In the genomic region with DNA sequence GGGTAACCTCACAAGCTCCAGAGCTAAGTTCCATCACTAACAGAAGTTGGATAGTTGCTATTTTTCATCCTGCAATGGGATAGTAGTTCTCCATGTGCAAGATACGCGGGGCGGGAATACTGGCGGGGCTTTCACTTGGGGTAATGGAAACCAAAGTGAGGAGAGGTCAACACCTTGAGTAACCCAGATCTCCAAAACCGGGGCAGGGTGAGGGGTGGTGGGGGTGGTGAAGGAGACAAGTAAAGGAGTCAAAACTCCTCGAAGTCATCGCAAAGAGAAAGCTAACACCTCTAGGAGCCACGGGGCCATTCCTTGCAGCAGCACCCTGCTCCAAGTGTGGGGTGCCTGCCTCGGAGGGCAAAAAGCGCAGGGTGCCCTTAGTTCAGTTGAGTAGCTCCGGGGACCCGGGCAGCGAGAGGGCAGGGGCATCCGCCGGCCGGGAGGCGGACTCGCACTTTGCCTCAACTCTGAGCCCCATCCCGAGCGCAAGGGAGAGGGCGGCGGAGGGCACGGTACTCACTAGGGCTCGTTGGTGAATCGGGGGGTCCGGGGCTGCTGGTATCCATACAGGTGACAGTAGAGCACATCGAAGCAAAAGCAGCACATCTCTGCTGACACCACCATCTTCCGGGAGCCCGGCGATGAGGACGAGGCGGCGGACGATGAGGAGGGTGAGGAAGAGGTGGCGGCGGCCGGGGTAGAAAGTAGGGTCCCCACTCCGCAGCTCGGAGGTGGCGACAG, we compare ENCODE assay signal across 1 cellular context.
TF ChIP-seq lines count a peak whose summit lies in the region.

No MANE protein-coding gene starts in this region.

TF ChIP-seq in GM23338, 12 proteins besides CTCF, POLR2A, EP300 and RAD21:
- TF ChIP-seq, protein P1, sequence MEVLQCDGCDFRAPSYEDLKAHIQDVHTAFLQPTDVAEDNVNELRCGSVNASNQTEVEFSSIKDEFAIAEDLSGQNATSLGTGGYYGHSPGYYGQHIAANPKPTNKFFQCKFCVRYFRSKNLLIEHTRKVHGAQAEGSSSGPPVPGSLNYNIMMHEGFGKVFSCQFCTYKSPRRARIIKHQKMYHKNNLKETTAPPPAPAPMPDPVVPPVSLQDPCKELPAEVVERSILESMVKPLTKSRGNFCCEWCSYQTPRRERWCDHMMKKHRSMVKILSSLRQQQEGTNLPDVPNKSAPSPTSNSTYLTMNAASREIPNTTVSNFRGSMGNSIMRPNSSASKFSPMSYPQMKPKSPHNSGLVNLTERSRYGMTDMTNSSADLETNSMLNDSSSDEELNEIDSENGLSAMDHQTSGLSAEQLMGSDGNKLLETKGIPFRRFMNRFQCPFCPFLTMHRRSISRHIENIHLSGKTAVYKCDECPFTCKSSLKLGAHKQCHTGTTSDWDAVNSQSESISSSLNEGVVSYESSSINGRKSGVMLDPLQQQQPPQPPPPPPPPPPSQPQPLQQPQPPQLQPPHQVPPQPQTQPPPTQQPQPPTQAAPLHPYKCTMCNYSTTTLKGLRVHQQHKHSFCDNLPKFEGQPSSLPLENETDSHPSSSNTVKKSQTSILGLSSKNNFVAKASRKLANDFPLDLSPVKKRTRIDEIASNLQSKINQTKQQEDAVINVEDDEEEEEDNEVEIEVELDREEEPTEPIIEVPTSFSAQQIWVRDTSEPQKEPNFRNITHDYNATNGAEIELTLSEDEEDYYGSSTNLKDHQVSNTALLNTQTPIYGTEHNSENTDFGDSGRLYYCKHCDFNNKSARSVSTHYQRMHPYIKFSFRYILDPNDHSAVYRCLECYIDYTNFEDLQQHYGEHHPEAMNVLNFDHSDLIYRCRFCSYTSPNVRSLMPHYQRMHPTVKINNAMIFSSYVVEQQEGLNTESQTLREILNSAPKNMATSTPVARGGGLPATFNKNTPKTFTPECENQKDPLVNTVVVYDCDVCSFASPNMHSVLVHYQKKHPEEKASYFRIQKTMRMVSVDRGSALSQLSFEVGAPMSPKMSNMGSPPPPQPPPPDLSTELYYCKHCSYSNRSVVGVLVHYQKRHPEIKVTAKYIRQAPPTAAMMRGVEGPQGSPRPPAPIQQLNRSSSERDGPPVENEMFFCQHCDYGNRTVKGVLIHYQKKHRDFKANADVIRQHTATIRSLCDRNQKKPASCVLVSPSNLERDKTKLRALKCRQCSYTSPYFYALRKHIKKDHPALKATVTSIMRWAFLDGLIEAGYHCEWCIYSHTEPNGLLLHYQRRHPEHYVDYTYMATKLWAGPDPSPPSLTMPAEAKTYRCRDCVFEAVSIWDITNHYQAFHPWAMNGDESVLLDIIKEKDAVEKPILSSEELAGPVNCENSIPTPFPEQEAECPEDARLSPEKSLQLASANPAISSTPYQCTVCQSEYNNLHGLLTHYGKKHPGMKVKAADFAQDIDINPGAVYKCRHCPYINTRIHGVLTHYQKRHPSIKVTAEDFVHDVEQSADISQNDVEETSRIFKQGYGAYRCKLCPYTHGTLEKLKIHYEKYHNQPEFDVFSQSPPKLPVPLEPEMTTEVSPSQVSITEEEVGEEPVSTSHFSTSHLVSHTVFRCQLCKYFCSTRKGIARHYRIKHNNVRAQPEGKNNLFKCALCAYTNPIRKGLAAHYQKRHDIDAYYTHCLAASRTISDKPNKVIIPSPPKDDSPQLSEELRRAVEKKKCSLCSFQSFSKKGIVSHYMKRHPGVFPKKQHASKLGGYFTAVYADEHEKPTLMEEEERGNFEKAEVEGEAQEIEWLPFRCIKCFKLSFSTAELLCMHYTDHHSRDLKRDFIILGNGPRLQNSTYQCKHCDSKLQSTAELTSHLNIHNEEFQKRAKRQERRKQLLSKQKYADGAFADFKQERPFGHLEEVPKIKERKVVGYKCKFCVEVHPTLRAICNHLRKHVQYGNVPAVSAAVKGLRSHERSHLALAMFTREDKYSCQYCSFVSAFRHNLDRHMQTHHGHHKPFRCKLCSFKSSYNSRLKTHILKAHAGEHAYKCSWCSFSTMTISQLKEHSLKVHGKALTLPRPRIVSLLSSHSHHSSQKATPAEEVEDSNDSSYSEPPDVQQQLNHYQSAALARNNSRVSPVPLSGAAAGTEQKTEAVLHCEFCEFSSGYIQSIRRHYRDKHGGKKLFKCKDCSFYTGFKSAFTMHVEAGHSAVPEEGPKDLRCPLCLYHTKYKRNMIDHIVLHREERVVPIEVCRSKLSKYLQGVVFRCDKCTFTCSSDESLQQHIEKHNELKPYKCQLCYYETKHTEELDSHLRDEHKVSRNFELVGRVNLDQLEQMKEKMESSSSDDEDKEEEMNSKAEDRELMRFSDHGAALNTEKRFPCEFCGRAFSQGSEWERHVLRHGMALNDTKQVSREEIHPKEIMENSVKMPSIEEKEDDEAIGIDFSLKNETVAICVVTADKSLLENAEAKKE (CRISPR knock-in tag; IDR thresholded peaks at IDR 0.05) = no peak
- no peak for TF ChIP-seq POLR2AphosphoS5 (IDR thresholded peaks at IDR 0.05; ENCODE audit: low read depth)
- TF ChIP-seq, protein P2, sequence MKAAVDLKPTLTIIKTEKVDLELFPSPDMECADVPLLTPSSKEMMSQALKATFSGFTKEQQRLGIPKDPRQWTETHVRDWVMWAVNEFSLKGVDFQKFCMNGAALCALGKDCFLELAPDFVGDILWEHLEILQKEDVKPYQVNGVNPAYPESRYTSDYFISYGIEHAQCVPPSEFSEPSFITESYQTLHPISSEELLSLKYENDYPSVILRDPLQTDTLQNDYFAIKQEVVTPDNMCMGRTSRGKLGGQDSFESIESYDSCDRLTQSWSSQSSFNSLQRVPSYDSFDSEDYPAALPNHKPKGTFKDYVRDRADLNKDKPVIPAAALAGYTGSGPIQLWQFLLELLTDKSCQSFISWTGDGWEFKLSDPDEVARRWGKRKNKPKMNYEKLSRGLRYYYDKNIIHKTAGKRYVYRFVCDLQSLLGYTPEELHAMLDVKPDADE (IDR thresholded peaks at IDR 0.05) = no peak
- no peak for TF ChIP-seq STAT1 (IDR thresholded peaks at IDR 0.05; ENCODE audit: unreplicated experiment)
- no peak for TF ChIP-seq NANOG (IDR thresholded peaks at IDR 0.05; ENCODE audit: borderline replicate concordance)
- TF ChIP-seq EZH2phosphoT487 (IDR thresholded peaks at IDR 0.05; ENCODE audit: unreplicated experiment) = no peak
- no peak for TF ChIP-seq EZH2 (IDR thresholded peaks at IDR 0.05; ENCODE audit: low read depth, unreplicated experiment)
- TF ChIP-seq ZNF331 (CRISPR knock-in tag; IDR thresholded peaks at IDR 0.05; ENCODE audit: low read depth) = no peak
- no peak for TF ChIP-seq CREB1 (CRISPR knock-in tag; IDR thresholded peaks at IDR 0.05; ENCODE audit: low read depth)
- no peak for TF ChIP-seq JUNB (IDR thresholded peaks at IDR 0.05; ENCODE audit: unreplicated experiment)
- TF ChIP-seq, protein P3, sequence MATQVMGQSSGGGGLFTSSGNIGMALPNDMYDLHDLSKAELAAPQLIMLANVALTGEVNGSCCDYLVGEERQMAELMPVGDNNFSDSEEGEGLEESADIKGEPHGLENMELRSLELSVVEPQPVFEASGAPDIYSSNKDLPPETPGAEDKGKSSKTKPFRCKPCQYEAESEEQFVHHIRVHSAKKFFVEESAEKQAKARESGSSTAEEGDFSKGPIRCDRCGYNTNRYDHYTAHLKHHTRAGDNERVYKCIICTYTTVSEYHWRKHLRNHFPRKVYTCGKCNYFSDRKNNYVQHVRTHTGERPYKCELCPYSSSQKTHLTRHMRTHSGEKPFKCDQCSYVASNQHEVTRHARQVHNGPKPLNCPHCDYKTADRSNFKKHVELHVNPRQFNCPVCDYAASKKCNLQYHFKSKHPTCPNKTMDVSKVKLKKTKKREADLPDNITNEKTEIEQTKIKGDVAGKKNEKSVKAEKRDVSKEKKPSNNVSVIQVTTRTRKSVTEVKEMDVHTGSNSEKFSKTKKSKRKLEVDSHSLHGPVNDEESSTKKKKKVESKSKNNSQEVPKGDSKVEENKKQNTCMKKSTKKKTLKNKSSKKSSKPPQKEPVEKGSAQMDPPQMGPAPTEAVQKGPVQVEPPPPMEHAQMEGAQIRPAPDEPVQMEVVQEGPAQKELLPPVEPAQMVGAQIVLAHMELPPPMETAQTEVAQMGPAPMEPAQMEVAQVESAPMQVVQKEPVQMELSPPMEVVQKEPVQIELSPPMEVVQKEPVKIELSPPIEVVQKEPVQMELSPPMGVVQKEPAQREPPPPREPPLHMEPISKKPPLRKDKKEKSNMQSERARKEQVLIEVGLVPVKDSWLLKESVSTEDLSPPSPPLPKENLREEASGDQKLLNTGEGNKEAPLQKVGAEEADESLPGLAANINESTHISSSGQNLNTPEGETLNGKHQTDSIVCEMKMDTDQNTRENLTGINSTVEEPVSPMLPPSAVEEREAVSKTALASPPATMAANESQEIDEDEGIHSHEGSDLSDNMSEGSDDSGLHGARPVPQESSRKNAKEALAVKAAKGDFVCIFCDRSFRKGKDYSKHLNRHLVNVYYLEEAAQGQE (IDR thresholded peaks at IDR 0.05; ENCODE audit: unreplicated experiment) = no peak
- TF ChIP-seq ZNF114 (CRISPR knock-in tag; IDR thresholded peaks at IDR 0.05) = no peak
